Comparison of ENCODE assay signal across 22 cellular contexts in genomic region chr11:12074529-12075195, GRCh38. TPM values are rescaled to one million over a fixed set of nuclear protein-coding genes. Genes with fewer than 3 reads are reported as not detected.
DNase-seq lines count a peak whose midpoint lies in the region; ATAC-seq and TF ChIP-seq lines count a peak whose summit lies in the region.
"Had no signal": no experiment of that assay in that cellular context is flagged by ENCODE, and none has a peak within 500 bp of the region (broad histone marks: within the 10 kb centered on the region; RNA-seq: fewer than 3 reads in every experiment).

No MANE protein-coding gene starts in this region.

- no peak overlapping the region for H3K4me3 Mint-ChIP-seq in T-helper 17 cell
- no peak overlapping the region for H3K4me3 Mint-ChIP-seq in CD8-positive, alpha-beta memory T cell
- H3K4me3 Mint-ChIP-seq in CD4-positive, alpha-beta memory T cell: no peak overlapping the region
- H3K4me3 Mint-ChIP-seq: activated CD4-positive, alpha-beta T cell treated with anti-CD3 and anti-CD28 coated beads for 36 hours; stimulated activated naive B cell treated with anti-CD40 and anti-IgM and Interleukin-4, amounts not matched to agents 10 μg/mL and 1 μg/mL and 100 μg/mL, for 72 hours; type B pancreatic cell had no signal

- DNase-seq in EH (ENCODE audit: low read depth) (peak; percentile 74), T-helper 17 cell (no peak), fibroblast of peridontal ligament (ENCODE audit: extremely low read depth) (peak; percentile 54), renal cortical epithelial cell (ENCODE audit: low read depth) (peak; percentile 28), upper lobe of left lung (no peak), nucleus accumbens (lab: John Stamatoyannopoulos, UW) (no peak)
- DNase-seq in CD8-positive, alpha-beta memory T cell: no peak
- no peak for DNase-seq in CD4-positive, alpha-beta memory T cell
- DNase-seq: activated CD4-positive, alpha-beta T cell treated with anti-CD3 and anti-CD28 coated beads for 36 hours; activated effector memory CD4-positive, alpha-beta T cell treated with anti-CD3 and anti-CD28 coated beads, Interleukin-2, amount 50 U/mL, for 16 hours; amniotic stem cell; effector memory CD4-positive, alpha-beta T cell; NCI-H1092 treated with DMSO at 0.1 percent for 48 hours; NCI-H2107; NCI-H526 treated with DMSO at 0.1 percent for 48 hours; retina; stimulated activated naive B cell treated with anti-CD40 and anti-IgM and Interleukin-4, amounts not matched to agents 10 μg/mL and 1 μg/mL and 100 μg/mL, for 72 hours; T-helper 9 cell had no signal

- H3K4me1 Mint-ChIP-seq in T-helper 17 cell: peaks cover 10% of the 10 kb centered on the region
- H3K4me1 Mint-ChIP-seq in CD8-positive, alpha-beta memory T cell: peaks cover 13 to 17% (median 15%) of the 10 kb centered on the region in 3 donors
- H3K4me1 Mint-ChIP-seq in CD4-positive, alpha-beta memory T cell: peaks cover 2 to 13% (median 9%) of the 10 kb centered on the region in 4 donors
- H3K4me1 Mint-ChIP-seq: activated CD4-positive, alpha-beta T cell treated with anti-CD3 and anti-CD28 coated beads for 36 hours; stimulated activated naive B cell treated with anti-CD40 and anti-IgM and Interleukin-4, amounts not matched to agents 10 μg/mL and 1 μg/mL and 100 μg/mL, for 72 hours had no signal

- CTCF ChIA-PET in CD8-positive, alpha-beta memory T cell (lab: Charles Lee): interaction anchor here (1.0 kb wide), 1 partner anchor 13 kb away, joined by 3 read pairs; no protein-coding TSS in a partner anchor
- CTCF ChIA-PET in CD4-positive, alpha-beta memory T cell (lab: Charles Lee; ENCODE audit: partially characterized antibody): no interaction called here

- no peaks in the 10 kb centered on the region for H3K9me3 ChIP-seq in T-helper 17 cell (ENCODE audit: control insufficient read depth, low read length, poor library complexity, severe bottlenecking)
- H3K9me3 ChIP-seq in CD8-positive, alpha-beta memory T cell (ENCODE audit: low read length): no peaks in the 10 kb centered on the region
- no peaks in the 10 kb centered on the region for H3K9me3 ChIP-seq in CD4-positive, alpha-beta memory T cell (ENCODE audit: control insufficient read depth in 1 of 2, low read length in 2 of 2)
- H3K9me3 ChIP-seq in upper lobe of left lung: no peaks in the 10 kb centered on the region

- intact Hi-C loops in CD4-positive, alpha-beta memory T cell (cut with micrococcal nuclease): no loop called here

- no peaks in the 10 kb centered on the region for H3K27me3 Mint-ChIP-seq in T-helper 17 cell
- peaks cover 0 to 4% of the 10 kb centered on the region in 2 donors for H3K27me3 Mint-ChIP-seq in CD8-positive, alpha-beta memory T cell
- H3K27me3 Mint-ChIP-seq in CD4-positive, alpha-beta memory T cell: peaks cover 0 to 1% of the 10 kb centered on the region in 2 donors
- H3K27me3 Mint-ChIP-seq: activated CD4-positive, alpha-beta T cell treated with anti-CD3 and anti-CD28 coated beads for 36 hours; type B pancreatic cell had no signal

- no peak overlapping the region for H3K27ac ChIP-seq in CD8-positive, alpha-beta memory T cell (ENCODE audit: low read depth, low read length)
- H3K27ac ChIP-seq in CD4-positive, alpha-beta memory T cell (ENCODE audit: low read depth, low read length): no peak overlapping the region
- no peak overlapping the region for H3K27ac ChIP-seq in upper lobe of left lung
- H3K27ac ChIP-seq: KMS-11 had no signal

- H3K4me3 ChIP-seq in CD8-positive, alpha-beta memory T cell (ENCODE audit: low read length): no peak overlapping the region
- H3K4me3 ChIP-seq in CD4-positive, alpha-beta memory T cell (ENCODE audit: low read length in 2 of 2): no peak overlapping the region
- H3K4me3 ChIP-seq in upper lobe of left lung: no peak overlapping the region

- H3K4me1 ChIP-seq in CD8-positive, alpha-beta memory T cell (ENCODE audit: insufficient read depth, low read length): no peaks in the 10 kb centered on the region
- H3K4me1 ChIP-seq in CD4-positive, alpha-beta memory T cell (ENCODE audit: insufficient read depth, low read length): peaks cover 11% of the 10 kb centered on the region
- H3K4me1 ChIP-seq in upper lobe of left lung: peaks cover 0 to 15% (median 11%) of the 10 kb centered on the region in 4 donors

- TF ChIP-seq POLR2A in upper lobe of left lung (IDR thresholded peaks at IDR 0.05): no peak

- H3K27me3 ChIP-seq in CD8-positive, alpha-beta memory T cell (ENCODE audit: insufficient read depth, low read length, poor library complexity, severe bottlenecking): no peaks in the 10 kb centered on the region
- H3K27me3 ChIP-seq in CD4-positive, alpha-beta memory T cell (ENCODE audit: insufficient read depth, low read length): no peaks in the 10 kb centered on the region
- H3K27me3 ChIP-seq in upper lobe of left lung: no peaks in the 10 kb centered on the region

- peak overlapping the region; percentile 21 for H3K27ac Mint-ChIP-seq in T-helper 17 cell
- H3K27ac Mint-ChIP-seq in CD8-positive, alpha-beta memory T cell: peak overlapping the region in 1 of 8 donors; percentile 77
- H3K27ac Mint-ChIP-seq in CD4-positive, alpha-beta memory T cell: peak overlapping the region in 1 of 7 donors; percentile 4
- H3K27ac Mint-ChIP-seq: activated CD4-positive, alpha-beta T cell treated with anti-CD3 and anti-CD28 coated beads for 36 hours; stimulated activated naive B cell treated with anti-CD40 and anti-IgM and Interleukin-4, amounts not matched to agents 10 μg/mL and 1 μg/mL and 100 μg/mL, for 72 hours; type B pancreatic cell had no signal

- TF ChIP-seq CTCF in upper lobe of left lung (IDR thresholded peaks at IDR 0.05): no peak

- ATAC-seq in T-helper 17 cell (no peak), upper lobe of left lung (ENCODE audit: low FRiP score in 2 of 2) (no peak)
- ATAC-seq: activated CD4-positive, alpha-beta T cell treated with anti-CD3 and anti-CD28 coated beads for 36 hours; HCT116; stimulated activated naive B cell treated with anti-CD40 and anti-IgM and Interleukin-4, amounts not matched to agents 10 μg/mL and 1 μg/mL and 100 μg/mL, for 72 hours had no signal

- WGBS in upper lobe of left lung, 2 donors: 90 to 91% methylated on average over 6 of the region's 6 CpGs

- POLR2A ChIA-PET in CD8-positive, alpha-beta memory T cell (lab: Charles Lee): interaction anchor here (0.5 kb wide), 1 partner anchor 10 kb away, joined by 4 read pairs; no protein-coding TSS in a partner anchor
- POLR2A ChIA-PET in CD4-positive, alpha-beta memory T cell (lab: Charles Lee; ENCODE audit: partially characterized antibody): no interaction called here

- TF ChIP-seq EP300 in upper lobe of left lung (IDR thresholded peaks at IDR 0.05): no peak

- no peaks in the 10 kb centered on the region for H3K36me3 Mint-ChIP-seq in T-helper 17 cell (ENCODE audit: low read depth)
- peaks cover 0 to 2% (median 0%) of the 10 kb centered on the region in 3 donors for H3K36me3 Mint-ChIP-seq in CD8-positive, alpha-beta memory T cell
- H3K36me3 Mint-ChIP-seq in CD4-positive, alpha-beta memory T cell: no peaks in the 10 kb centered on the region
- H3K36me3 Mint-ChIP-seq: stimulated activated naive B cell treated with anti-CD40 and anti-IgM and Interleukin-4, amounts not matched to agents 10 μg/mL and 1 μg/mL and 100 μg/mL, for 72 hours; type B pancreatic cell had no signal

- H3K36me3 ChIP-seq in CD8-positive, alpha-beta memory T cell (ENCODE audit: insufficient read depth, low read length): no peaks in the 10 kb centered on the region
- H3K36me3 ChIP-seq in CD4-positive, alpha-beta memory T cell (ENCODE audit: insufficient read depth, low read length): no peaks in the 10 kb centered on the region
- H3K36me3 ChIP-seq in upper lobe of left lung: no peaks in the 10 kb centered on the region

- H3K9me3 Mint-ChIP-seq in CD8-positive, alpha-beta memory T cell: no peaks in the 10 kb centered on the region
- H3K9me3 Mint-ChIP-seq in CD4-positive, alpha-beta memory T cell: peaks cover 0 to 3% (median 0%) of the 10 kb centered on the region in 8 donors
- H3K9me3 Mint-ChIP-seq: stimulated activated naive B cell treated with anti-CD40 and anti-IgM and Interleukin-4, amounts not matched to agents 10 μg/mL and 1 μg/mL and 100 μg/mL, for 72 hours had no signal

RNA-seq across cellular contexts. Expression of gene MICAL2, which starts 35.7 kb away (rescaled TPM):
- total RNA-seq in T-helper 17 cell (10 to 100 TPM; 52.0 to 66.9 TPM), renal cortical epithelial cell (266 and 361 TPM in 2 replicates), upper lobe of left lung (100 to 1,000 TPM; 138 to 327 (median 175) TPM)
- 100 to 1,000 TPM; 146 to 147 TPM for total RNA-seq in CD8-positive, alpha-beta memory T cell
- 32.4 TPM for polyA plus RNA-seq in CD8-positive, alpha-beta memory T cell
- 10 to 100 TPM; 33.3 to 38.8 TPM for total RNA-seq in CD4-positive, alpha-beta memory T cell
- 10 to 100 TPM; 10.9 to 23.1 TPM for polyA plus RNA-seq in CD4-positive, alpha-beta memory T cell
- total RNA-seq: OCI-LY7 had no signal

Comparison
In these comparisons a context has a peak if more than half of its experiments do, and no peak if none do; other contexts are left out.
1. DNase-seq: peak in EH (single experiment), fibroblast of peridontal ligament (single experiment) and renal cortical epithelial cell (single experiment); none in T-helper 17 cell (0 of 3), CD8-positive, alpha-beta memory T cell (0 of 5), CD4-positive, alpha-beta memory T cell (0 of 5), upper lobe of left lung (0 of 2) and nucleus accumbens (0 of 56).